14 cellular contexts compared by ENCODE assay signal in genomic region chr10:110372656-110373055, GRCh38.
DNase-seq lines count a peak whose midpoint lies in the region; ATAC-seq, FAIRE-seq and TF ChIP-seq lines count a peak whose summit lies in the region.
"Had no signal": no experiment of that assay in that cellular context is flagged by ENCODE, and none has a peak within 500 bp of the region (broad histone marks: within the 10 kb centered on the region; RNA-seq: fewer than 3 reads in every experiment).

No MANE protein-coding gene starts in this region.

- H4K91ac ChIP-seq in mesenchymal stem cell (ENCODE audit: low read length), result no peak overlapping the region

- H2AFZ ChIP-seq in astrocyte (ENCODE audit: low read depth, low read length) (no peak overlapping the region), mesenchymal stem cell (ENCODE audit: low read depth, low read length) (no peak overlapping the region)

- WGBS in mesenchymal stem cell, result 40% methylated on average over 1 of the region's 1 CpG

- no peak overlapping the region for H4K8ac ChIP-seq in mesenchymal stem cell (ENCODE audit: low read length)

- no peak overlapping the region for H2BK120ac ChIP-seq in mesenchymal stem cell (ENCODE audit: low read depth, low read length)

- no peak overlapping the region for H3K23ac ChIP-seq in mesenchymal stem cell (ENCODE audit: low read length in 2 of 2)

- H3K27ac ChIP-seq in HUES48 (ENCODE audit: low read depth, low read length) (peak overlapping the region; percentile 46), astrocyte (ENCODE audit: low read depth, low read length) (peak overlapping the region; percentile 41), mesenchymal stem cell (ENCODE audit: low read length, poor library complexity, severe bottlenecking) (no peak overlapping the region)
- H3K27ac ChIP-seq: transverse colon had no signal

- no peak overlapping the region for H3K14ac ChIP-seq in mesenchymal stem cell (ENCODE audit: low read length in 2 of 2)

- DNase-seq in activated CD8-positive, alpha-beta T cell treated with anti-CD3 and anti-CD28 coated beads for 36 hours, result no peak
- DNase-seq in activated CD8-positive, alpha-beta T cell treated with anti-CD3 and anti-CD28 coated beads, Interleukin-2, amount 10 ng/mL, durations not matched to agents 7 days and 5 days, result no peak
- DNase-seq in astrocyte (ENCODE audit: low read depth) (peak; percentile 65), kidney tubule cell (ENCODE audit: low spot score) (peak; percentile 80), mesenchymal stem cell (no peak)
- DNase-seq in effector CD8-positive, alpha-beta T cell (lab: John Stamatoyannopoulos, UW), result no peak
- DNase-seq in stimulated activated naive B cell treated with anti-CD40 and anti-IgM and Interleukin-4, amounts not matched to agents 10 μg/mL and 1 μg/mL and 100 μg/mL, for 72 hours, result no peak
- DNase-seq: activated gamma-delta T cell; left ventricle myocardium superior; NCI-H2029; stimulated activated naive CD4-positive, alpha-beta T cell; T-helper 2 cell; transverse colon had no signal

- H3K27ac Mint-ChIP-seq in activated CD8-positive, alpha-beta T cell treated with anti-CD3 and anti-CD28 coated beads for 36 hours, result no peak overlapping the region
- no peak overlapping the region for H3K27ac Mint-ChIP-seq in activated CD8-positive, alpha-beta T cell treated with anti-CD3 and anti-CD28 coated beads, Interleukin-2, amount 10 ng/mL, durations not matched to agents 7 days and 5 days
- peak overlapping the region; percentile 87 for H3K27ac Mint-ChIP-seq in astrocyte (ENCODE audit: unreplicated experiment)
- H3K27ac Mint-ChIP-seq in stimulated activated naive B cell treated with anti-CD40 and anti-IgM and Interleukin-4, amounts not matched to agents 10 μg/mL and 1 μg/mL and 100 μg/mL, for 72 hours, result no peak overlapping the region

- POLR2A ChIA-PET in activated CD8-positive, alpha-beta T cell treated with anti-CD3 and anti-CD28 coated beads for 36 hours (lab: Charles Lee), result interaction anchor here (0.6 to 1.7 kb wide), 5 partner anchors 10 to 194 kb away, joined by 3 read pairs; no protein-coding TSS in a partner anchor
- POLR2A ChIA-PET in activated CD8-positive, alpha-beta T cell treated with anti-CD3 and anti-CD28 coated beads, Interleukin-2, amount 10 ng/mL, durations not matched to agents 7 days and 5 days (lab: Charles Lee), result no interaction called here

- H3K4me1 ChIP-seq in HUES48 (ENCODE audit: control insufficient read depth, insufficient read depth, low read length) (peaks cover 3% of the 10 kb centered on the region), astrocyte (ENCODE audit: insufficient read depth, low read length) (peaks cover 18% of the 10 kb centered on the region), mesenchymal stem cell (ENCODE audit: control insufficient read depth, insufficient read depth, low read depth, low read length) (peaks cover 15% of the 10 kb centered on the region)
- H3K4me1 ChIP-seq: transverse colon had no signal

- no peaks in the 10 kb centered on the region for H4K20me1 ChIP-seq in astrocyte (ENCODE audit: insufficient read depth, low read length)

- H3K27me3 ChIP-seq in HUES48 (ENCODE audit: control insufficient read depth, insufficient read depth, low read length) (no peaks in the 10 kb centered on the region), astrocyte (ENCODE audit: insufficient read depth, low read length) (no peaks in the 10 kb centered on the region), mesenchymal stem cell (ENCODE audit: control insufficient read depth in 1 of 2, insufficient read depth in 1 of 2, low read length in 2 of 2) (no peaks in the 10 kb centered on the region)
- H3K27me3 ChIP-seq: transverse colon had no signal

- no peaks in the 10 kb centered on the region for H3K9me3 Mint-ChIP-seq in activated CD8-positive, alpha-beta T cell treated with anti-CD3 and anti-CD28 coated beads for 36 hours
- H3K9me3 Mint-ChIP-seq in activated CD8-positive, alpha-beta T cell treated with anti-CD3 and anti-CD28 coated beads, Interleukin-2, amount 10 ng/mL, durations not matched to agents 7 days and 5 days (ENCODE audit: insufficient read depth), result no peaks in the 10 kb centered on the region
- no peaks in the 10 kb centered on the region for H3K9me3 Mint-ChIP-seq in astrocyte (ENCODE audit: unreplicated experiment)
- H3K9me3 Mint-ChIP-seq in stimulated activated naive B cell treated with anti-CD40 and anti-IgM and Interleukin-4, amounts not matched to agents 10 μg/mL and 1 μg/mL and 100 μg/mL, for 72 hours, result no peaks in the 10 kb centered on the region

- no peaks in the 10 kb centered on the region for H3K79me2 ChIP-seq in astrocyte (ENCODE audit: insufficient read depth, low read length)

- no peaks in the 10 kb centered on the region for H3K9me3 ChIP-seq in HUES48 (ENCODE audit: control insufficient read depth, insufficient read depth, low read length)
- H3K9me3 ChIP-seq in astrocyte (ENCODE audit: insufficient read depth, low read depth, low read length), result no peaks in the 10 kb centered on the region
- H3K9me3 ChIP-seq in mesenchymal stem cell (ENCODE audit: control insufficient read depth, low read length), result no peaks in the 10 kb centered on the region
- H3K9me3 ChIP-seq: transverse colon had no signal

- no peak overlapping the region for H3K18ac ChIP-seq in mesenchymal stem cell (ENCODE audit: low read depth in 1 of 2, low read length in 2 of 2)

- H3K4me1 Mint-ChIP-seq in activated CD8-positive, alpha-beta T cell treated with anti-CD3 and anti-CD28 coated beads for 36 hours (ENCODE audit: low read depth), result peaks cover 31% of the 10 kb centered on the region
- peaks cover 15% of the 10 kb centered on the region for H3K4me1 Mint-ChIP-seq in activated CD8-positive, alpha-beta T cell treated with anti-CD3 and anti-CD28 coated beads, Interleukin-2, amount 10 ng/mL, durations not matched to agents 7 days and 5 days (ENCODE audit: low read depth)
- H3K4me1 Mint-ChIP-seq in astrocyte (ENCODE audit: low read depth, unreplicated experiment), result peaks cover 25% of the 10 kb centered on the region
- peaks cover 54 to 84% of the 10 kb centered on the region in 2 donors for H3K4me1 Mint-ChIP-seq in stimulated activated naive B cell treated with anti-CD40 and anti-IgM and Interleukin-4, amounts not matched to agents 10 μg/mL and 1 μg/mL and 100 μg/mL, for 72 hours

- FAIRE-seq in astrocyte (lab: Jason Lieb, UNC), result peak; percentile 20

- peak; percentile 52 for ATAC-seq in activated CD8-positive, alpha-beta T cell treated with anti-CD3 and anti-CD28 coated beads for 36 hours
- no peak for ATAC-seq in activated CD8-positive, alpha-beta T cell treated with anti-CD3 and anti-CD28 coated beads, Interleukin-2, amount 10 ng/mL, durations not matched to agents 7 days and 5 days
- ATAC-seq in stimulated activated naive B cell treated with anti-CD40 and anti-IgM and Interleukin-4, amounts not matched to agents 10 μg/mL and 1 μg/mL and 100 μg/mL, for 72 hours (replicated peaks), result no peak
- ATAC-seq: left ventricle myocardium superior had no signal

- H3K4me3 ChIP-seq in HUES48 (ENCODE audit: low read depth, low read length) (no peak overlapping the region), astrocyte (ENCODE audit: insufficient read depth, low read depth, low read length) (no peak overlapping the region), mesenchymal stem cell (ENCODE audit: insufficient read depth in 1 of 2, low read depth in 1 of 2, low read length in 2 of 2) (no peak overlapping the region)
- H3K4me3 ChIP-seq: transverse colon had no signal

- H3K4me2 ChIP-seq in astrocyte (ENCODE audit: low read length) (peak overlapping the region; percentile 47), mesenchymal stem cell (ENCODE audit: low read length, poor library complexity, severe bottlenecking) (no peak overlapping the region)

- no peak overlapping the region for H3K4ac ChIP-seq in mesenchymal stem cell (ENCODE audit: low read depth in 1 of 2, low read length in 2 of 2)

- H3K36me3 ChIP-seq in HUES48 (ENCODE audit: control insufficient read depth, insufficient read depth, low read length), result no peaks in the 10 kb centered on the region
- no peaks in the 10 kb centered on the region for H3K36me3 ChIP-seq in astrocyte (ENCODE audit: insufficient read depth, low read length)
- H3K36me3 ChIP-seq in mesenchymal stem cell (ENCODE audit: control insufficient read depth in 1 of 2, insufficient read depth in 2 of 2, low read depth in 1 of 2, low read length in 2 of 2), result no peaks in the 10 kb centered on the region
- H3K36me3 ChIP-seq: transverse colon had no signal

- H3K79me1 ChIP-seq in mesenchymal stem cell (replicated peaks; ENCODE audit: low read length, poor library complexity, severe bottlenecking), result no peaks in the 10 kb centered on the region

- no peak overlapping the region for H2AK5ac ChIP-seq in mesenchymal stem cell (ENCODE audit: low read length, severe bottlenecking)

- no peak for TF ChIP-seq CTCF in activated CD8-positive, alpha-beta T cell treated with anti-CD3 and anti-CD28 coated beads for 36 hours (IDR thresholded peaks at IDR 0.05)
- TF ChIP-seq CTCF in astrocyte (IDR thresholded peaks at IDR 0.05; ENCODE audit: insufficient read depth, low read depth, low read length), result no peak

- CTCF ChIA-PET in activated CD8-positive, alpha-beta T cell treated with anti-CD3 and anti-CD28 coated beads for 36 hours (lab: Charles Lee), result interaction anchor here (0.9 to 1.9 kb wide), 5 partner anchors 10 to 174 kb away, joined by 3 to 7 read pairs (median 4); no protein-coding TSS in a partner anchor
- CTCF ChIA-PET in activated CD8-positive, alpha-beta T cell treated with anti-CD3 and anti-CD28 coated beads, Interleukin-2, amount 10 ng/mL, durations not matched to agents 7 days and 5 days (lab: Charles Lee), result interaction anchor here (1.2 to 2.2 kb wide), 3 partner anchors 9 to 19 kb away, joined by 3 to 8 read pairs (median 4); no protein-coding TSS in a partner anchor

- H2BK5ac ChIP-seq in mesenchymal stem cell (ENCODE audit: low read depth, low read length, poor library complexity, severe bottlenecking), result no peak overlapping the region

- H3K9ac ChIP-seq in HUES48 (ENCODE audit: low read depth, low read length) (no peak overlapping the region), astrocyte (ENCODE audit: low read length) (peak overlapping the region; percentile 30), mesenchymal stem cell (ENCODE audit: low read length) (no peak overlapping the region)

- H2BK15ac ChIP-seq in mesenchymal stem cell (ENCODE audit: low read depth, poor library complexity, severe bottlenecking), result no peak overlapping the region

- intact Hi-C loops in activated CD8-positive, alpha-beta T cell treated with anti-CD3 and anti-CD28 coated beads for 36 hours (cut with micrococcal nuclease), result no loop called here

- H3K4me3 Mint-ChIP-seq in activated CD8-positive, alpha-beta T cell treated with anti-CD3 and anti-CD28 coated beads for 36 hours, result no peak overlapping the region
- no peak overlapping the region for H3K4me3 Mint-ChIP-seq in activated CD8-positive, alpha-beta T cell treated with anti-CD3 and anti-CD28 coated beads, Interleukin-2, amount 10 ng/mL, durations not matched to agents 7 days and 5 days
- H3K4me3 Mint-ChIP-seq in astrocyte (ENCODE audit: unreplicated experiment), result no peak overlapping the region
- H3K4me3 Mint-ChIP-seq in stimulated activated naive B cell treated with anti-CD40 and anti-IgM and Interleukin-4, amounts not matched to agents 10 μg/mL and 1 μg/mL and 100 μg/mL, for 72 hours, result no peak overlapping the region

- H3K27me3 Mint-ChIP-seq in activated CD8-positive, alpha-beta T cell treated with anti-CD3 and anti-CD28 coated beads for 36 hours, result no peaks in the 10 kb centered on the region
- no peaks in the 10 kb centered on the region for H3K27me3 Mint-ChIP-seq in activated CD8-positive, alpha-beta T cell treated with anti-CD3 and anti-CD28 coated beads, Interleukin-2, amount 10 ng/mL, durations not matched to agents 7 days and 5 days (ENCODE audit: low read depth)
- peaks cover 6% of the 10 kb centered on the region for H3K27me3 Mint-ChIP-seq in astrocyte (ENCODE audit: low read depth, unreplicated experiment)
- peaks cover 0 to 9% of the 10 kb centered on the region in 2 donors for H3K27me3 Mint-ChIP-seq in stimulated activated naive B cell treated with anti-CD40 and anti-IgM and Interleukin-4, amounts not matched to agents 10 μg/mL and 1 μg/mL and 100 μg/mL, for 72 hours

- H2BK12ac ChIP-seq in mesenchymal stem cell (ENCODE audit: low read length in 2 of 2), result no peak overlapping the region

- H3K36me3 Mint-ChIP-seq in activated CD8-positive, alpha-beta T cell treated with anti-CD3 and anti-CD28 coated beads for 36 hours (ENCODE audit: low read depth), result no peaks in the 10 kb centered on the region
- no peaks in the 10 kb centered on the region for H3K36me3 Mint-ChIP-seq in activated CD8-positive, alpha-beta T cell treated with anti-CD3 and anti-CD28 coated beads, Interleukin-2, amount 10 ng/mL, durations not matched to agents 7 days and 5 days (ENCODE audit: low read depth)
- no peaks in the 10 kb centered on the region for H3K36me3 Mint-ChIP-seq in astrocyte (ENCODE audit: low read depth, unreplicated experiment)
- no peaks in the 10 kb centered on the region for H3K36me3 Mint-ChIP-seq in stimulated activated naive B cell treated with anti-CD40 and anti-IgM and Interleukin-4, amounts not matched to agents 10 μg/mL and 1 μg/mL and 100 μg/mL, for 72 hours

Comparison
In these comparisons a context has a peak if more than half of its experiments do, and no peak if none do; other contexts are left out.
1. DNase-seq: peak in astrocyte (single experiment) and kidney tubule cell (single experiment); none in activated CD8-positive, alpha-beta T cell treated with anti-CD3 and anti-CD28 coated beads for 36 hours (single experiment), activated CD8-positive, alpha-beta T cell treated with anti-CD3 and anti-CD28 coated beads, Interleukin-2, amount 10 ng/mL, durations not matched to agents 7 days and 5 days (single experiment), mesenchymal stem cell (single experiment), effector CD8-positive, alpha-beta T cell (single experiment) and stimulated activated naive B cell treated with anti-CD40 and anti-IgM and Interleukin-4, amounts not matched to agents 10 μg/mL and 1 μg/mL and 100 μg/mL, for 72 hours (single experiment).